ENCODE assay signal across 8 cellular contexts in the genomic region with DNA sequence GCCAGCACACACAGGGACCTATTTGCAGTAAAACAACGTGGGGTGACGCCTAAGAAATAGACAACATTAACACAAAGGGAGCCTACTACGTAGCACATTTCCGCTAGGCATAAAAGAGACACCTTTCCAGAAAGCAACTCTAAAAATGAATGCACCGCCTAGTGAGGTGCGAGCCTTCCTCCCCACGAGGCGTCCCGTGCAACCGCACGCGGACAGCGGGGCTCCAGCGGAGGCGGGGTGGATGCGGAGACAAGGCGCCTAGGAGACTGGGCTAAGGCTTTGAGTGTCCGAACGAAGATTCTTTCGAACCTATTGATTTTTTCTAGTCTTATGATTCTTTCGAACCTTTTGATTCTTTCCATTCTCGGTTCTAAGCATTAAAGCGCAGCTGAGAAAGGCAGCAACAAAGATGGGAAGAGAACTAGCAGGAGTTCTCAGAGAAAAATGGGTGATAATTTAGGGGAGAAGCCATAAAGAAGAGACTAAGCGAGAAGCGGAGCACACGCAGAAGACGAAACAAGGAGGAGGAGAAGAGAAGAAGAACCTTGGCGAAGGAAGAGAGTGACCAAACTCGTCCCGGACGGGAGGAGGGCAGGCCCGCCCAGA. TPM values are rescaled to one million over a fixed set of nuclear protein-coding genes. Genes with fewer than 3 reads are reported as not detected.
A peak's percentile ranks its signal among the peaks of the same experiment; 100 is the strongest.
DNase-seq lines count a peak whose midpoint lies in the region; ATAC-seq, FAIRE-seq and TF ChIP-seq lines count a peak whose summit lies in the region.

No MANE protein-coding gene starts in this region.

- H3K9me3 ChIP-seq in adrenal gland (replicated peaks in 1 of 3): no peaks in the 10 kb centered on the region
- no peaks in the 10 kb centered on the region for H3K9me3 ChIP-seq in iPS DF 6.9 (ENCODE audit: control insufficient read depth, insufficient read depth, low read length)

- 5 to 6% (median 5%) methylated on average over 31 to 32 of the region's 32 CpGs for WGBS in adrenal gland, 4 donors
- no CpG with 5 or more reads among the region's 32 CpGs for WGBS in iPS DF 6.9 (ENCODE audit: insufficient coverage, insufficient read length)

- H3K4me1 ChIP-seq in adrenal gland (replicated peaks in 1 of 2) (peaks cover 13 to 35% of the 10 kb centered on the region in 2 donors), iPS DF 6.9 (ENCODE audit: control insufficient read depth, insufficient read depth, low read length) (no peaks in the 10 kb centered on the region; the same call in 1 of the 2 replicates)

- ATAC-seq in GM21528 (IDR thresholded peaks at IDR 0.05; ENCODE audit: low FRiP score, unreplicated experiment) (peak; percentile 1), GM21717 (IDR thresholded peaks at IDR 0.05; ENCODE audit: unreplicated experiment) (no peak), GM19452 (IDR thresholded peaks at IDR 0.05; ENCODE audit: unreplicated experiment) (no peak)

- H3K27ac ChIP-seq in adrenal gland: peak overlapping the region in 4 of 5 donors; percentile 38 to 90 (median 83)
- H3K27ac ChIP-seq in iPS DF 6.9 (ENCODE audit: low read length): no peak overlapping the region

- no peaks in the 10 kb centered on the region for H3K36me3 ChIP-seq in adrenal gland (replicated peaks in 1 of 2)
- H3K36me3 ChIP-seq in iPS DF 6.9 (ENCODE audit: control insufficient read depth, insufficient read depth, low read length): no peaks in the 10 kb centered on the region

- no peak for TF ChIP-seq CTCF in adrenal gland (IDR thresholded peaks at IDR 0.05)

- TF ChIP-seq POLR2A in adrenal gland (IDR thresholded peaks at IDR 0.05) (no peak), GM12891 (IDR thresholded peaks at IDR 0.05; ENCODE audit: low read depth, low read length) (no peak)

- FAIRE-seq in GM12891 (lab: Jason Lieb, UNC): no peak

- DNase-seq in RPMI8226 (peak; percentile 62), adrenal gland (peak in 4 of 7 donors; percentile 33 to 43 (median 36)), iPS DF 6.9 (ENCODE audit: low read depth, low spot score) (no peak), GM12891 (ENCODE audit: insufficient read length, low spot score) (no peak)
- DNase-seq in stimulated activated CD4-positive, alpha-beta T cell treated with anti-CD3 and anti-CD28 coated beads, Interleukin-15, amount 100 ng/mL, for 1 hour (ENCODE audit: low read depth in 1 of 2, low spot score in 1 of 2): peak; percentile 30 to 35

- intact Hi-C loops in adrenal gland (cut with DNase I): no loop called here

- H3K4me3 ChIP-seq in adrenal gland: peak overlapping the region; percentile 25 to 89 (median 79)
- H3K4me3 ChIP-seq in iPS DF 6.9 (ENCODE audit: low read length): peak overlapping the region; percentile 29; the same call in 1 of the 2 replicates

- H3K27me3 ChIP-seq in adrenal gland (no peaks in the 10 kb centered on the region), iPS DF 6.9 (ENCODE audit: control insufficient read depth, insufficient read depth, low read length) (peaks cover 13% of the 10 kb centered on the region; the same call in 1 of the 2 replicates)

TF ChIP-seq in GM12891, 5 proteins besides CTCF, POLR2A, EP300 and RAD21:
- TF ChIP-seq POLR2AphosphoS5 (IDR thresholded peaks at IDR 0.05; ENCODE audit: low read depth, low read length): no peak
- TF ChIP-seq SPI1 (IDR thresholded peaks at IDR 0.05; ENCODE audit: low read depth, low read length): no peak
- no peak for TF ChIP-seq PAX5 (IDR thresholded peaks at IDR 0.05; ENCODE audit: insufficient read depth, low read length, severe bottlenecking)
- no peak for TF ChIP-seq POU2F2 (IDR thresholded peaks at IDR 0.05; ENCODE audit: low read depth, low read length)
- no peak for TF ChIP-seq TAF1 (IDR thresholded peaks at IDR 0.05; ENCODE audit: low read depth, low read length)
TF ChIP-seq in GM12891: peak in this region for 0.

RNA-seq across cellular contexts. Expression of gene CPD, which starts 0.4 kb away (rescaled TPM):
- 10 to 100 TPM; 30.9 to 52.8 (median 39.0) TPM for total RNA-seq in adrenal gland
- polyA plus RNA-seq in adrenal gland: 10 to 100 TPM in 1 of 3 donors, 1 to 10 TPM in 2; 4.2 to 22.2 (median 5.1) TPM
- polyA plus RNA-seq in GM12891 (2012; ENCODE audit: low read depth, missing spikeins): 3.3 TPM

RNA-seq across cellular contexts. Expression of gene TMIGD1, which starts 44.4 kb away (rescaled TPM):
- not detected for total RNA-seq in adrenal gland
- polyA plus RNA-seq in adrenal gland: not detected
- not detected for polyA plus RNA-seq in GM12891 (2012; ENCODE audit: low read depth, missing spikeins)

Comparison
In these comparisons a context has a peak if more than half of its experiments do, and no peak if none do; other contexts are left out.
1. DNase-seq: peak in RPMI8226 (single experiment), adrenal gland (4 of 7) and stimulated activated CD4-positive, alpha-beta T cell treated with anti-CD3 and anti-CD28 coated beads, Interleukin-15, amount 100 ng/mL, for 1 hour (2 of 2); none in iPS DF 6.9 (single experiment) and GM12891 (single experiment).